Comparison of ENCODE assay signal across 18 cellular contexts in genomic region chrX:20680998-20681397, GRCh38.
A peak's percentile ranks its signal among the peaks of the same experiment; 100 is the strongest.
DNase-seq lines count a peak whose midpoint lies in the region; ATAC-seq and TF ChIP-seq lines count a peak whose summit lies in the region.
"Had no signal": no experiment of that assay in that cellular context is flagged by ENCODE, and none has a peak within 500 bp of the region (broad histone marks: within the 10 kb centered on the region; RNA-seq: fewer than 3 reads in every experiment).

No MANE protein-coding gene starts in this region.

- TF ChIP-seq CTCF in fibroblast of mammary gland (conservative IDR thresholded peaks at IDR 0.05; ENCODE audit: control insufficient read depth, insufficient read depth, low read depth, low read length), result peak; percentile 22
- TF ChIP-seq CTCF in upper lobe of left lung (IDR thresholded peaks at IDR 0.05), result no peak

- TF ChIP-seq EP300 in upper lobe of left lung (IDR thresholded peaks at IDR 0.05), result no peak

- H3K4me3 ChIP-seq in GM23248 (no peak overlapping the region), fibroblast of mammary gland (ENCODE audit: control insufficient read depth, low read depth, low read length) (no peak overlapping the region), upper lobe of left lung (no peak overlapping the region)
- H3K4me3 ChIP-seq: BLaER1 treated with 17β-estradiol and CSF1 and Interleukin-3, amounts not matched to agents 10 nM and 100 nM; left lung; pancreas; spleen; thoracic aorta had no signal

- ATAC-seq in upper lobe of left lung (ENCODE audit: low FRiP score in 2 of 2), result no peak
- ATAC-seq: activated CD8-positive, alpha-beta memory T cell treated with anti-CD3 and anti-CD28 coated beads, Interleukin-2, amount 10 ng/mL, durations not matched to agents 7 days and 5 days; left lung; pancreas had no signal

- H4K20me1 ChIP-seq in GM23248 (ENCODE audit: insufficient read depth), result no peaks in the 10 kb centered on the region
- H4K20me1 ChIP-seq: BLaER1 treated with 17β-estradiol and CSF1 and Interleukin-3, amounts not matched to agents 10 nM and 100 nM had no signal

- peaks cover 20% of the 10 kb centered on the region; the same call in 1 of the 2 replicates for H3F3A ChIP-seq in GM23248 (ENCODE audit: insufficient read depth)

- H3K27me3 ChIP-seq in GM23248 (replicated peaks; ENCODE audit: insufficient read depth) (no peaks in the 10 kb centered on the region), upper lobe of left lung (no peaks in the 10 kb centered on the region)
- H3K27me3 ChIP-seq: BLaER1 treated with 17β-estradiol and CSF1 and Interleukin-3, amounts not matched to agents 10 nM and 100 nM; left lung; pancreas; spleen had no signal

- H3K27ac ChIP-seq in GM23248 (peak overlapping the region; percentile 48), upper lobe of left lung (no peak overlapping the region)
- H3K27ac ChIP-seq: BLaER1 treated with 17β-estradiol and CSF1 and Interleukin-3, amounts not matched to agents 10 nM and 100 nM; left lung; pancreas; spleen; thoracic aorta had no signal

- in situ Hi-C loops in GM23248 (cut with MboI), result no loop called here

- no peaks in the 10 kb centered on the region for H3K79me2 ChIP-seq in GM23248 (ENCODE audit: insufficient read depth)

- H3K4me1 ChIP-seq in GM23248 (ENCODE audit: insufficient read depth) (peaks cover 22% of the 10 kb centered on the region), upper lobe of left lung (no peaks in the 10 kb centered on the region)
- H3K4me1 ChIP-seq: BLaER1 treated with 17β-estradiol and CSF1 and Interleukin-3, amounts not matched to agents 10 nM and 100 nM; left lung; pancreas; spleen had no signal

- no peaks in the 10 kb centered on the region for H3K9me2 ChIP-seq in GM23248 (ENCODE audit: insufficient read depth)

- H3K9me3 ChIP-seq in GM23248 (ENCODE audit: low read depth) (no peaks in the 10 kb centered on the region), upper lobe of left lung (no peaks in the 10 kb centered on the region)
- H3K9me3 ChIP-seq: left lung, pancreas, spleen, thoracic aorta had no signal

- H3K36me3 ChIP-seq in GM23248 (ENCODE audit: low read depth) (no peaks in the 10 kb centered on the region), upper lobe of left lung (no peaks in the 10 kb centered on the region)
- H3K36me3 ChIP-seq: BLaER1 treated with 17β-estradiol and CSF1 and Interleukin-3, amounts not matched to agents 10 nM and 100 nM; left lung; pancreas; spleen; thoracic aorta had no signal

- H3K4me2 ChIP-seq in GM23248 (ENCODE audit: unreplicated experiment), result peak overlapping the region; percentile 57
- H3K4me2 ChIP-seq: BLaER1 treated with 17β-estradiol and CSF1 and Interleukin-3, amounts not matched to agents 10 nM and 100 nM had no signal

- no peak overlapping the region for H2AFZ ChIP-seq in GM23248

- DNase-seq in GM23248 (peak; percentile 70), NCI-H226 (peak; percentile 81), fibroblast of mammary gland (ENCODE audit: low read depth) (peak; percentile 83), renal cortical epithelial cell (ENCODE audit: low read depth) (peak; percentile 70), amniotic stem cell (lab: John Stamatoyannopoulos, UW) (no peak), upper lobe of left lung (no peak)
- DNase-seq in activated effector memory CD4-positive, alpha-beta T cell treated with Interleukin-2 at 50 U/mL for 16 hours, result no peak
- DNase-seq: activated CD4-positive, CD25-positive, alpha-beta regulatory T cell treated with anti-CD3 and anti-CD28 coated beads, Interleukin-2, amount 50 U/mL, for 72 hours; activated CD8-positive, alpha-beta memory T cell treated with anti-CD3 and anti-CD28 coated beads, Interleukin-2, amount 10 ng/mL, durations not matched to agents 7 days and 5 days; activated gamma-delta T cell; DMS 273 treated with DMSO at 0.1 percent for 48 hours; left lung; NCI-H1930; NCI-H526 treated with DMSO at 0.1 percent for 48 hours; pancreas; spleen had no signal

- no peak for TF ChIP-seq POLR2A in upper lobe of left lung (IDR thresholded peaks at IDR 0.05)

- H3K9ac ChIP-seq in GM23248, result no peak overlapping the region
- H3K9ac ChIP-seq: BLaER1 treated with 17β-estradiol and CSF1 and Interleukin-3, amounts not matched to agents 10 nM and 100 nM had no signal

Comparison
In these comparisons a context has a peak if more than half of its experiments do, and no peak if none do; other contexts are left out.
1. DNase-seq: peak in GM23248 (single experiment), NCI-H226 (single experiment), fibroblast of mammary gland (single experiment) and renal cortical epithelial cell (single experiment); none in amniotic stem cell (single experiment), upper lobe of left lung (0 of 2) and activated effector memory CD4-positive, alpha-beta T cell treated with Interleukin-2 at 50 U/mL for 16 hours (single experiment).